In the genomic region with DNA sequence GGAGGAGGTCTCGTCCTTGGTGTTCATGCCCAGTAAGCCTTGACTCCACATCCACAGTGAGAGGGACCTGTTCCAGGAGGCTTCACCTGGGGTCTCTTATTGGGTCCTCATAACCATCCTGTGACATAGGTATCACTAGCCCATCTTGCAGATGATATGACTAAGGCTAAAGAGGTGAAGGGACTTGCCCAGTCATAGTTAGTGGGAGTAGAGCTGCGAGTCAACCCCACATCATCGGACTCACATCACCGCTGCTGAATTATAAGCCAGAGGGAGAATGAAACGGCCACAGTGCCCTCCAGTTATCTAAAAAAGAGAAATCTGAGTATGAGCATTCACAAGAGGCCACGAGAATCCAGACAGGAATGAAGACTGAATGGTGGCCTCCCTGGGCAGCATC, we compare ENCODE assay signal across 18 cellular contexts.
DNase-seq lines count a peak whose midpoint lies in the region; ATAC-seq and TF ChIP-seq lines count a peak whose summit lies in the region.
"Had no signal": no experiment of that assay in that cellular context is flagged by ENCODE, and none has a peak within 500 bp of the region (broad histone marks: within the 10 kb centered on the region; RNA-seq: fewer than 3 reads in every experiment).

No MANE protein-coding gene starts in this region.

- no peak for DNase-seq in activated T-cell treated with anti-CD3 and anti-CD28 coated beads, Interleukin-2, amount 50 U/mL, for 72 hours
- DNase-seq in activated T-cell treated with anti-CD3 and anti-CD28 coated beads, Interleukin-2, amount 50 U/mL, for 4 hours, result no peak
- peak; percentile 23 for DNase-seq in Karpas-422
- DNase-seq in chondrocyte (ENCODE audit: low spot score), result peak; percentile 8
- DNase-seq in stimulated activated effector memory CD8-positive, alpha-beta T cell treated with anti-CD3 and anti-CD28 coated beads, Interleukin-12 subunit alpha, Interleukin-12 subunit beta, amount 100 ng/mL, for 72 hours (ENCODE audit: low spot score in 2 of 2), result no peak
- no peak for DNase-seq in C1 segment of cervical spinal cord (lab: John Stamatoyannopoulos, UW)
- DNase-seq in NCI-H1417 treated with DMSO at 0.1 percent for 48 hours (lab: John Stamatoyannopoulos, UW), result no peak
- DNase-seq: Caco-2, GDM1, MG63, NCI-H1105, NCI-H1930, NCI-H2171, NCI-H510A had no signal

- ATAC-seq in activated T-cell treated with anti-CD3 and anti-CD28 coated beads, Interleukin-2, amount 50 U/mL, for 72 hours (replicated peaks in 1 of 2), result peak; percentile 48 to 61
- ATAC-seq in activated T-cell treated with anti-CD3 and anti-CD28 coated beads, Interleukin-2, amount 50 U/mL, for 4 hours, result no peak
- peak; percentile 55 for ATAC-seq in stimulated activated effector memory CD8-positive, alpha-beta T cell treated with anti-CD3 and anti-CD28 coated beads, Interleukin-12 subunit alpha, Interleukin-12 subunit beta, amount 100 ng/mL, for 72 hours
- no peak for ATAC-seq in GM21447 (IDR thresholded peaks at IDR 0.05; ENCODE audit: unreplicated experiment)
- ATAC-seq: K562 had no signal

- H3K4me3 Mint-ChIP-seq in activated T-cell treated with anti-CD3 and anti-CD28 coated beads, Interleukin-2, amount 50 U/mL, for 72 hours, result no peak overlapping the region
- no peak overlapping the region for H3K4me3 Mint-ChIP-seq in activated T-cell treated with anti-CD3 and anti-CD28 coated beads, Interleukin-2, amount 50 U/mL, for 4 hours
- H3K4me3 Mint-ChIP-seq in chondrocyte (ENCODE audit: unreplicated experiment), result no peak overlapping the region
- H3K4me3 Mint-ChIP-seq in stimulated activated effector memory CD8-positive, alpha-beta T cell treated with anti-CD3 and anti-CD28 coated beads, Interleukin-12 subunit alpha, Interleukin-12 subunit beta, amount 100 ng/mL, for 72 hours, result no peak overlapping the region
- H3K4me3 Mint-ChIP-seq: CD14-positive monocyte had no signal

- H3K4me1 Mint-ChIP-seq in activated T-cell treated with anti-CD3 and anti-CD28 coated beads, Interleukin-2, amount 50 U/mL, for 72 hours (ENCODE audit: low read depth), result peaks cover 23% of the 10 kb centered on the region
- peaks cover 10% of the 10 kb centered on the region for H3K4me1 Mint-ChIP-seq in activated T-cell treated with anti-CD3 and anti-CD28 coated beads, Interleukin-2, amount 50 U/mL, for 4 hours (ENCODE audit: low read depth)
- H3K4me1 Mint-ChIP-seq in chondrocyte (ENCODE audit: low read depth), result peaks cover 11% of the 10 kb centered on the region
- peaks cover 33% of the 10 kb centered on the region for H3K4me1 Mint-ChIP-seq in stimulated activated effector memory CD8-positive, alpha-beta T cell treated with anti-CD3 and anti-CD28 coated beads, Interleukin-12 subunit alpha, Interleukin-12 subunit beta, amount 100 ng/mL, for 72 hours

- H3K27ac Mint-ChIP-seq in activated T-cell treated with anti-CD3 and anti-CD28 coated beads, Interleukin-2, amount 50 U/mL, for 72 hours, result no peak overlapping the region
- no peak overlapping the region for H3K27ac Mint-ChIP-seq in chondrocyte (ENCODE audit: unreplicated experiment)
- H3K27ac Mint-ChIP-seq in stimulated activated effector memory CD8-positive, alpha-beta T cell treated with anti-CD3 and anti-CD28 coated beads, Interleukin-12 subunit alpha, Interleukin-12 subunit beta, amount 100 ng/mL, for 72 hours, result no peak overlapping the region
- H3K27ac Mint-ChIP-seq: CD14-positive monocyte had no signal

- H3K4me2 ChIP-seq in Karpas-422 (ENCODE audit: low read depth, low read length, poor library complexity, severe bottlenecking), result no peak overlapping the region

- H3K79me2 ChIP-seq in Karpas-422 (ENCODE audit: low read length), result no peaks in the 10 kb centered on the region

- H3K9me3 Mint-ChIP-seq in activated T-cell treated with anti-CD3 and anti-CD28 coated beads, Interleukin-2, amount 50 U/mL, for 72 hours, result no peaks in the 10 kb centered on the region
- H3K9me3 Mint-ChIP-seq in activated T-cell treated with anti-CD3 and anti-CD28 coated beads, Interleukin-2, amount 50 U/mL, for 4 hours, result no peaks in the 10 kb centered on the region
- H3K9me3 Mint-ChIP-seq in chondrocyte (ENCODE audit: low read depth), result no peaks in the 10 kb centered on the region
- H3K9me3 Mint-ChIP-seq in stimulated activated effector memory CD8-positive, alpha-beta T cell treated with anti-CD3 and anti-CD28 coated beads, Interleukin-12 subunit alpha, Interleukin-12 subunit beta, amount 100 ng/mL, for 72 hours, result no peaks in the 10 kb centered on the region
- H3K9me3 Mint-ChIP-seq: CD14-positive monocyte had no signal

- H3K27me3 ChIP-seq in Karpas-422 (ENCODE audit: low read length), result no peaks in the 10 kb centered on the region
- H3K27me3 ChIP-seq: MG63, SJSA1 had no signal

- TF ChIP-seq CTCF in chondrocyte (IDR thresholded peaks at IDR 0.05), result no peak

- no peaks in the 10 kb centered on the region for H3K4me1 ChIP-seq in Karpas-422 (ENCODE audit: low read length)
- H3K4me1 ChIP-seq: Caco-2 had no signal

- H3K9me2 ChIP-seq in Karpas-422 (replicated peaks; ENCODE audit: insufficient read depth, low read length), result no peaks in the 10 kb centered on the region

- H3K36me3 ChIP-seq in Karpas-422 (ENCODE audit: insufficient read depth, low read length), result no peaks in the 10 kb centered on the region
- H3K36me3 ChIP-seq: MG63, SJSA1 had no signal

- no peak overlapping the region for H3K9ac ChIP-seq in Karpas-422 (ENCODE audit: low read length)

- H3K9me3 ChIP-seq in Karpas-422 (ENCODE audit: low read length), result no peaks in the 10 kb centered on the region
- H3K9me3 ChIP-seq: Caco-2, MG63, SJSA1 had no signal

- no peak overlapping the region for H3K27ac ChIP-seq in Karpas-422 (ENCODE audit: low read length)
- H3K27ac ChIP-seq: SJSA1 had no signal

- H3K4me3 ChIP-seq in Karpas-422 (ENCODE audit: low read length), result no peak overlapping the region
- H3K4me3 ChIP-seq: K562, MG63, SJSA1 had no signal

- H3K27me3 Mint-ChIP-seq in activated T-cell treated with anti-CD3 and anti-CD28 coated beads, Interleukin-2, amount 50 U/mL, for 72 hours (ENCODE audit: low read depth), result no peaks in the 10 kb centered on the region
- no peaks in the 10 kb centered on the region for H3K27me3 Mint-ChIP-seq in activated T-cell treated with anti-CD3 and anti-CD28 coated beads, Interleukin-2, amount 50 U/mL, for 4 hours (ENCODE audit: low read depth)
- H3K27me3 Mint-ChIP-seq in chondrocyte (ENCODE audit: low read depth), result no peaks in the 10 kb centered on the region

- no peaks in the 10 kb centered on the region for H3K36me3 Mint-ChIP-seq in activated T-cell treated with anti-CD3 and anti-CD28 coated beads, Interleukin-2, amount 50 U/mL, for 72 hours (ENCODE audit: insufficient read depth in 2 of 2)
- H3K36me3 Mint-ChIP-seq in activated T-cell treated with anti-CD3 and anti-CD28 coated beads, Interleukin-2, amount 50 U/mL, for 4 hours (ENCODE audit: insufficient read depth), result peaks cover 14% of the 10 kb centered on the region
- H3K36me3 Mint-ChIP-seq in chondrocyte (ENCODE audit: low read depth), result peaks cover 45% of the 10 kb centered on the region
- peaks cover 9% of the 10 kb centered on the region for H3K36me3 Mint-ChIP-seq in stimulated activated effector memory CD8-positive, alpha-beta T cell treated with anti-CD3 and anti-CD28 coated beads, Interleukin-12 subunit alpha, Interleukin-12 subunit beta, amount 100 ng/mL, for 72 hours
- H3K36me3 Mint-ChIP-seq: CD14-positive monocyte had no signal

- H2AFZ ChIP-seq in Karpas-422 (ENCODE audit: low read length), result no peak overlapping the region

- H4K20me1 ChIP-seq in Karpas-422 (ENCODE audit: insufficient read depth, low read depth, low read length), result no peaks in the 10 kb centered on the region

Comparison
In these comparisons a context has a peak if more than half of its experiments do, and no peak if none do; other contexts are left out.
1. ATAC-seq: peak in activated T-cell treated with anti-CD3 and anti-CD28 coated beads, Interleukin-2, amount 50 U/mL, for 72 hours (2 of 2) and stimulated activated effector memory CD8-positive, alpha-beta T cell treated with anti-CD3 and anti-CD28 coated beads, Interleukin-12 subunit alpha, Interleukin-12 subunit beta, amount 100 ng/mL, for 72 hours (single experiment); none in activated T-cell treated with anti-CD3 and anti-CD28 coated beads, Interleukin-2, amount 50 U/mL, for 4 hours (0 of 2) and GM21447 (single experiment).
2. DNase-seq: peak in Karpas-422 (single experiment) and chondrocyte (single experiment); none in activated T-cell treated with anti-CD3 and anti-CD28 coated beads, Interleukin-2, amount 50 U/mL, for 72 hours (0 of 2), activated T-cell treated with anti-CD3 and anti-CD28 coated beads, Interleukin-2, amount 50 U/mL, for 4 hours (single experiment), stimulated activated effector memory CD8-positive, alpha-beta T cell treated with anti-CD3 and anti-CD28 coated beads, Interleukin-12 subunit alpha, Interleukin-12 subunit beta, amount 100 ng/mL, for 72 hours (0 of 2), C1 segment of cervical spinal cord (0 of 14) and NCI-H1417 treated with DMSO at 0.1 percent for 48 hours (single experiment).